Comparison of ENCODE assay signal across 9 cellular contexts in the genomic region with DNA sequence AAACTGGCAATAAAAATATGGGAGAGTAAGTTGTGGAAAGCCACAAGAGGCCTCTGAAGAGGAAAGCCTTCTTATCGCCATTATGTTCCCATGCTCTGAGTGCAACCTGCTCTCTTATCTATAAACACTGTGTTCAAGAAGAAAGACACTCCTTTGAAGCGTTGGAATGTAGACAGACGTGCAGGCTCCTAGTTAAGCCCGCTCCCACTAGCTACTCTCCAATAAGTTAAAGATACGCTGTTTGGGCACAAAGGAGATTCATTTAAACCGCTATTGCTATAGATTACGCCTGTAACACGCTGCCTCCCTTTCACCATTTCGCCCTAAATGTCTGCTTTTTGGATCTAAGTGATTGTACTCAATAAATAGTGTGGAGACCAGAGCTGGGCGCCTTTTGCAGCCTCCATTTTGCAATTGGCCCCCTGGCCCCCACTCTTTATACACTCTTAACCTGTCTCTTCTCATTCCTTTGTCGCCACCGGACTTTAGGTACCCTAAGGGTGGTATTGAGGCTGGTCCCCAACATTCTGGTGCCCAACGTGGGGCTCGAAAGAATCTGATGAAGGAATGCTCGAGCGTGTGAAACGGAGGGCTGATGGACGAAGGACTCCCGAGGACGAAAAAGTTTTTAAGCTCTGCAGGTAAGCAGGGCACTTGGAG. TPM values are rescaled to one million over a fixed set of nuclear protein-coding genes. Genes with fewer than 3 reads are reported as not detected.
DNase-seq lines count a peak whose midpoint lies in the region; ATAC-seq and TF ChIP-seq lines count a peak whose summit lies in the region.
"Not testable (repeated sequence)": the region's sequence is repeated elsewhere in the genome, so short reads cannot be mapped to it uniquely, and the experiment has no call there.
"Had no signal": no experiment of that assay in that cellular context is flagged by ENCODE, and none has a peak within 500 bp of the region (broad histone marks: within the 10 kb centered on the region; RNA-seq: fewer than 3 reads in every experiment).

No MANE protein-coding gene starts in this region.

- H3K9me2 ChIP-seq in OCI-LY1 (ENCODE audit: low read depth, low read length): not testable (repeated sequence)

- peak overlapping the region; percentile 66 for H3K9ac ChIP-seq in OCI-LY1 (ENCODE audit: low read length)

- H3K36me3 Mint-ChIP-seq in activated CD4-positive, alpha-beta memory T cell treated with anti-CD3 and anti-CD28 coated beads for 36 hours: not testable (repeated sequence)

- H3K79me2 ChIP-seq in OCI-LY1 (ENCODE audit: insufficient read depth, low read length): not testable (repeated sequence)

- not testable (repeated sequence) for H4K20me1 ChIP-seq in OCI-LY1 (ENCODE audit: insufficient read depth, low read length)

- not testable (repeated sequence) for H3K4me1 ChIP-seq in OCI-LY1 (ENCODE audit: insufficient read depth, low read length, severe bottlenecking); cardiac muscle cell (ENCODE audit: low read depth); mucosa of descending colon (ENCODE audit: low read depth)

- peak; percentile 44 for ATAC-seq in mucosa of descending colon

- H3K36me3 ChIP-seq in OCI-LY1 (ENCODE audit: insufficient read depth, low read length); cardiac muscle cell; mucosa of descending colon (ENCODE audit: low read depth): not testable (repeated sequence)

- H3K4me3 Mint-ChIP-seq in activated CD4-positive, alpha-beta memory T cell treated with anti-CD3 and anti-CD28 coated beads for 36 hours: peak overlapping the region; percentile 78

- H3K4me1 Mint-ChIP-seq in activated CD4-positive, alpha-beta memory T cell treated with anti-CD3 and anti-CD28 coated beads for 36 hours (ENCODE audit: low read depth): not testable (repeated sequence)

- H3K9me3 Mint-ChIP-seq in activated CD4-positive, alpha-beta memory T cell treated with anti-CD3 and anti-CD28 coated beads for 36 hours: not testable (repeated sequence)

- H3K4me2 ChIP-seq in OCI-LY1 (ENCODE audit: low read length): peak overlapping the region; percentile 67

- POLR2A ChIA-PET in activated CD4-positive, alpha-beta memory T cell treated with anti-CD3 and anti-CD28 coated beads for 36 hours (lab: Charles Lee): interaction anchor here (1.0 kb wide), 1 partner anchor 55 kb away, joined by 3 read pairs; a partner anchor contains a TSS

- not testable (repeated sequence) for H3K27ac ChIP-seq in OCI-LY1 (ENCODE audit: low read depth, low read length, poor library complexity, severe bottlenecking)
- H3K27ac ChIP-seq in cardiac muscle cell: peak overlapping the region; percentile 17

- H3K9me3 ChIP-seq in OCI-LY1 (ENCODE audit: low read length); cardiac muscle cell (ENCODE audit: low read depth); mucosa of descending colon: not testable (repeated sequence)

- DNase-seq in A172 (ENCODE audit: low spot score): peak; percentile 13
- DNase-seq in GM12865 (ENCODE audit: low read depth); activated CD4-positive, alpha-beta memory T cell treated with anti-CD3 and anti-CD28 coated beads for 36 hours; skeletal muscle cell (ENCODE audit: low read depth): not testable (repeated sequence)
- peak in 1 of 2 donors; percentile 4 for DNase-seq in cardiac fibroblast (ENCODE audit: low read depth in 2 of 2)
- peak; percentile 8 to 73 for DNase-seq in cardiac muscle cell (ENCODE audit: low read depth in 1 of 2, low spot score in 1 of 2)
- DNase-seq in mucosa of descending colon: peak in 2 of 3 donors; percentile 46 to 54

- CTCF ChIA-PET in activated CD4-positive, alpha-beta memory T cell treated with anti-CD3 and anti-CD28 coated beads for 36 hours (lab: Charles Lee): interaction anchor here (1.0 to 1.6 kb wide), 8 partner anchors 11 to 609 kb away, joined by 3 to 9 read pairs (median 4); no protein-coding TSS in a partner anchor

- TF ChIP-seq CTCF in GM12865 (IDR thresholded peaks at IDR 0.05; ENCODE audit: insufficient read depth, low read depth, low read length, missing control alignments); OCI-LY1 (IDR thresholded peaks at IDR 0.05; ENCODE audit: low read length); cardiac fibroblast (IDR thresholded peaks at IDR 0.05; ENCODE audit: low read depth, low read length); cardiac muscle cell (IDR thresholded peaks at IDR 0.05; ENCODE audit: low read depth, low read length); mucosa of descending colon (IDR thresholded peaks at IDR 0.05): not testable (repeated sequence)

- not testable (repeated sequence) for H3K27ac Mint-ChIP-seq in activated CD4-positive, alpha-beta memory T cell treated with anti-CD3 and anti-CD28 coated beads for 36 hours

- peak overlapping the region; percentile 82 for H3K4me3 ChIP-seq in GM12865 (ENCODE audit: low read depth, low read length)
- H3K4me3 ChIP-seq in OCI-LY1 (ENCODE audit: low read depth, low read length, poor library complexity, severe bottlenecking): peak overlapping the region; percentile 64
- peak overlapping the region; percentile 63 to 64 for H3K4me3 ChIP-seq in cardiac fibroblast (replicated peaks in 1 of 2; ENCODE audit: low read depth in 2 of 2, low read length in 2 of 2)
- H3K4me3 ChIP-seq in cardiac muscle cell: peak overlapping the region; percentile 40
- peak overlapping the region; percentile 6 for H3K4me3 ChIP-seq in mucosa of descending colon
- peak overlapping the region; percentile 65 for H3K4me3 ChIP-seq in skeletal muscle cell (ENCODE audit: low read depth, low read length)

- H3K27me3 Mint-ChIP-seq in activated CD4-positive, alpha-beta memory T cell treated with anti-CD3 and anti-CD28 coated beads for 36 hours: not testable (repeated sequence)

- not testable (repeated sequence) for H3F3A ChIP-seq in OCI-LY1 (ENCODE audit: insufficient read depth, low read length)

- H2AFZ ChIP-seq in OCI-LY1 (ENCODE audit: low read length): peak overlapping the region; percentile 23

- not testable (repeated sequence) for H3K27me3 ChIP-seq in OCI-LY1 (ENCODE audit: insufficient read depth, low read length)
- peaks cover 30% of the 10 kb centered on the region for H3K27me3 ChIP-seq in cardiac muscle cell

- intact Hi-C loops in activated CD4-positive, alpha-beta memory T cell treated with anti-CD3 and anti-CD28 coated beads for 36 hours (cut with micrococcal nuclease): loop anchor here (1.0 kb wide), 3 partner anchors 10 to 125 kb away; partner anchors contain the start of gene POM121L2
- intact Hi-C loops in mucosa of descending colon (cut with DNase I, micrococcal nuclease): loop anchor here in 1 of 2 donors (10.0 kb wide), 1 partner anchor 287 kb away; the partner anchor contains the start of gene ZNF184

RNA-seq across cellular contexts. Expression of gene PRSS16, which starts 59.8 kb away (rescaled TPM):
- total RNA-seq in A172 (2014; rRNA removed; shearing (Covaris generic)): 0.12 and 0.62 TPM in 2 replicates
- total RNA-seq in activated CD4-positive, alpha-beta memory T cell treated with anti-CD3 and anti-CD28 coated beads for 36 hours: 1 to 10 TPM; 2.3 to 2.4 TPM
- total RNA-seq in cardiac muscle cell (4.4 and 9.9 TPM in 2 replicates), mucosa of descending colon (10 to 100 TPM; 13.0 to 32.1 (median 22.4) TPM)
- polyA plus RNA-seq in cardiac muscle cell: 2.7 and 5.2 TPM in 2 replicates
- total RNA-seq: cardiac septum had no signal

Comparison
In these comparisons a context has a peak if more than half of its experiments do, and no peak if none do; other contexts are left out.
1. H3K4me3 ChIP-seq: peak in every context shown above with its lines; median percentile 82 in GM12865; 65 in skeletal muscle cell; 64 in OCI-LY1; 64 in cardiac fibroblast; 40 in cardiac muscle cell; 6 in mucosa of descending colon.